Comparison of ENCODE assay signal across 1 cellular context in the genomic region with DNA sequence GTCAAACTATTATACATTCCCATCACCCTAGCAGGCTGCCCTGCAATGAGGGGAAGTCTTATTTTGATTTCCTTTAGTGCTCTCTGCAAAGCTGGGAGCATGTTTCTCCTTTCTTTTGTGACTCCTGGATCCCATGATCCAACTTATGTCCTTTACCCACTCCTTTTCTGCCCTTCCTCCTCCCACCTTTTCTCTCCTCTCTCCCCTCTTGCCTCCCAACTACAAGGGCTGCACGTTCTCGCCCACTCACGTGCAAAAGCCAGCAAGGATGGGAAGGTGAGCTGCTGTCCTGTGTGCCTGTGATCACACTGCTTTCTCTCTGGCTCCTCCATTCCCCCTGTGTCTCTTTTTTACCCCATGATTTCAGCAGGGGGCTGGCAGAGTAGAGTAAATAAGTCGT.
TF ChIP-seq lines count a peak whose summit lies in the region.

No MANE protein-coding gene starts in this region.

TF ChIP-seq in H1, 55 proteins besides CTCF, POLR2A, EP300 and RAD21:
- TF ChIP-seq BACH1 (IDR thresholded peaks at IDR 0.05; ENCODE audit: low read length): no peak
- TF ChIP-seq TEAD4 (IDR thresholded peaks at IDR 0.05; ENCODE audit: low read depth, low read length): no peak
- TF ChIP-seq, protein P1, sequence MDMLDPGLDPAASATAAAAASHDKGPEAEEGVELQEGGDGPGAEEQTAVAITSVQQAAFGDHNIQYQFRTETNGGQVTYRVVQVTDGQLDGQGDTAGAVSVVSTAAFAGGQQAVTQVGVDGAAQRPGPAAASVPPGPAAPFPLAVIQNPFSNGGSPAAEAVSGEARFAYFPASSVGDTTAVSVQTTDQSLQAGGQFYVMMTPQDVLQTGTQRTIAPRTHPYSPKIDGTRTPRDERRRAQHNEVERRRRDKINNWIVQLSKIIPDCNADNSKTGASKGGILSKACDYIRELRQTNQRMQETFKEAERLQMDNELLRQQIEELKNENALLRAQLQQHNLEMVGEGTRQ (IDR thresholded peaks at IDR 0.05; ENCODE audit: low read length): no peak
- TF ChIP-seq EZH2 (IDR thresholded peaks at IDR 0.05; ENCODE audit: low read depth, low read length, severe bottlenecking): no peak
- TF ChIP-seq, protein P2, sequence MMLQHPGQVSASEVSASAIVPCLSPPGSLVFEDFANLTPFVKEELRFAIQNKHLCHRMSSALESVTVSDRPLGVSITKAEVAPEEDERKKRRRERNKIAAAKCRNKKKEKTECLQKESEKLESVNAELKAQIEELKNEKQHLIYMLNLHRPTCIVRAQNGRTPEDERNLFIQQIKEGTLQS (IDR thresholded peaks at IDR 0.05; ENCODE audit: insufficient read depth, low read depth, low read length): no peak
- TF ChIP-seq TAF7 (optimal IDR thresholded peaks at IDR 0.05; ENCODE audit: borderline replicate concordance, low read depth, low read length): no peak
- no peak for TF ChIP-seq SAP30 (IDR thresholded peaks at IDR 0.05; ENCODE audit: insufficient read depth, insufficient replicate concordance, low read length)
- no peak for TF ChIP-seq TBP (IDR thresholded peaks at IDR 0.05; ENCODE audit: low read depth, low read length)
- TF ChIP-seq, protein P3, sequence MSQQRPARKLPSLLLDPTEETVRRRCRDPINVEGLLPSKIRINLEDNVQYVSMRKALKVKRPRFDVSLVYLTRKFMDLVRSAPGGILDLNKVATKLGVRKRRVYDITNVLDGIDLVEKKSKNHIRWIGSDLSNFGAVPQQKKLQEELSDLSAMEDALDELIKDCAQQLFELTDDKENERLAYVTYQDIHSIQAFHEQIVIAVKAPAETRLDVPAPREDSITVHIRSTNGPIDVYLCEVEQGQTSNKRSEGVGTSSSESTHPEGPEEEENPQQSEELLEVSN (IDR thresholded peaks at IDR 0.05): no peak
- no peak for TF ChIP-seq CHD2 (IDR thresholded peaks at IDR 0.05; ENCODE audit: low read length)
- no peak for TF ChIP-seq ASH2L (IDR thresholded peaks at IDR 0.05; ENCODE audit: low read length)
- TF ChIP-seq SIN3A (conservative IDR thresholded peaks at IDR 0.05 in 1 of 2, IDR thresholded peaks at IDR 0.05 in 1 of 2; ENCODE audit: low read depth in 1 of 2, low read length in 2 of 2): no peak
- TF ChIP-seq, protein P4, sequence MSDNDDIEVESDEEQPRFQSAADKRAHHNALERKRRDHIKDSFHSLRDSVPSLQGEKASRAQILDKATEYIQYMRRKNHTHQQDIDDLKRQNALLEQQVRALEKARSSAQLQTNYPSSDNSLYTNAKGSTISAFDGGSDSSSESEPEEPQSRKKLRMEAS (IDR thresholded peaks at IDR 0.05): no peak
- TF ChIP-seq EGR1 (IDR thresholded peaks at IDR 0.05; ENCODE audit: borderline replicate concordance, low read depth, low read length): no peak
- TF ChIP-seq HDAC6 (IDR thresholded peaks at IDR 0.05; ENCODE audit: low read depth, low read length): no peak
- no peak for TF ChIP-seq JUND (IDR thresholded peaks at IDR 0.05; ENCODE audit: low read length)
